In genomic region chr13:49811527-49811908, GRCh38 we compare ENCODE assay signal across 23 cellular contexts. TPM values are rescaled to one million over a fixed set of nuclear protein-coding genes. Genes with fewer than 3 reads are reported as not detected.
DNase-seq lines count a peak whose midpoint lies in the region; ATAC-seq and TF ChIP-seq lines count a peak whose summit lies in the region.
"Had no signal": no experiment of that assay in that cellular context is flagged by ENCODE, and none has a peak within 500 bp of the region (broad histone marks: within the 10 kb centered on the region; RNA-seq: fewer than 3 reads in every experiment).

No MANE protein-coding gene starts in this region.

- H4K20me1 ChIP-seq in smooth muscle cell (ENCODE audit: low read depth): no peaks in the 10 kb centered on the region

- DNase-seq in AG04450 (ENCODE audit: low read depth, low spot score) (no peak), smooth muscle cell (lab: John Stamatoyannopoulos, UW; ENCODE audit: unreplicated experiment) (no peak)
- no peak for DNase-seq in activated T-cell treated with anti-CD3 and anti-CD28 coated beads, Interleukin-2, amount 50 U/mL, for 1 hour
- DNase-seq: AML-193; C1 segment of cervical spinal cord; Calu3; CD8-positive, alpha-beta T cell; DMS153; H9; Karpas-422; MV-4-11; NCI-H1105 treated with DMSO at 0.1 percent for 48 hours; NCI-H2029 treated with DMSO at 0.1 percent for 48 hours; NCI-H510A treated with DMSO at 0.1 percent for 48 hours; NCI-H748 treated with DMSO at 0.1 percent for 48 hours; NK-92 treated with Interleukin-12 subunit alpha and Interleukin-12 subunit beta, amount 100 ng/mL, for 24 hours; SIG-M5; SK-N-SH had no signal

- H3K36me3 ChIP-seq in HEK293 (ENCODE audit: control insufficient read depth in 2 of 2, insufficient read depth in 1 of 2, low read length in 2 of 2) (no peaks in the 10 kb centered on the region), mesodermal cell (ENCODE audit: control insufficient read depth, insufficient read depth, low read length) (no peaks in the 10 kb centered on the region), smooth muscle cell (ENCODE audit: low read depth) (no peaks in the 10 kb centered on the region), gastroesophageal sphincter (no peaks in the 10 kb centered on the region)

- POLR2A ChIA-PET in AG04450 (lab: Yijun Ruan, JAX): interaction anchor here (1.1 kb wide), 1 partner anchor 15 kb away, joined by 3 read pairs; no protein-coding TSS in a partner anchor
- POLR2A ChIA-PET in HEK293 (lab: Yijun Ruan, JAX): no interaction called here

- H3K4me1 ChIP-seq in HEK293 (ENCODE audit: control insufficient read depth, insufficient read depth, low read length): no peaks in the 10 kb centered on the region
- peaks cover 3% of the 10 kb centered on the region for H3K4me1 ChIP-seq in mesodermal cell (ENCODE audit: control insufficient read depth, insufficient read depth, low read length, poor library complexity, severe bottlenecking)
- no peaks in the 10 kb centered on the region for H3K4me1 ChIP-seq in smooth muscle cell (ENCODE audit: low read depth)
- H3K4me1 ChIP-seq in gastroesophageal sphincter: no peaks in the 10 kb centered on the region

- no peak for TF ChIP-seq POLR2A in gastroesophageal sphincter (IDR thresholded peaks at IDR 0.05)

- H3F3A ChIP-seq in smooth muscle cell (ENCODE audit: low read depth): no peaks in the 10 kb centered on the region

- no peak for TF ChIP-seq EP300 in gastroesophageal sphincter (IDR thresholded peaks at IDR 0.05)

- H3K4me2 ChIP-seq in smooth muscle cell: peak overlapping the region; percentile 79
- H3K4me2 ChIP-seq: SK-N-SH had no signal

- ATAC-seq in GM21526 (IDR thresholded peaks at IDR 0.05; ENCODE audit: low FRiP score, unreplicated experiment) (no peak), gastroesophageal sphincter (no peak)
- ATAC-seq: CD8-positive, alpha-beta T cell; Panc1 had no signal

- H3K9me3 ChIP-seq in AG04450 (ENCODE audit: control insufficient read depth, insufficient read depth, low read length) (no peaks in the 10 kb centered on the region), HEK293 (ENCODE audit: control insufficient read depth, insufficient read depth, low read depth, low read length) (no peaks in the 10 kb centered on the region), mesodermal cell (ENCODE audit: control insufficient read depth, low read length) (no peaks in the 10 kb centered on the region), smooth muscle cell (replicated peaks; ENCODE audit: low read depth) (no peaks in the 10 kb centered on the region), gastroesophageal sphincter (no peaks in the 10 kb centered on the region)
- H3K9me3 ChIP-seq: SK-N-SH had no signal

- peak overlapping the region; percentile 29 for H3K9ac ChIP-seq in smooth muscle cell (ENCODE audit: low read depth)
- H3K9ac ChIP-seq: SK-N-SH had no signal

- TF ChIP-seq CTCF in AG04450 (IDR thresholded peaks at IDR 0.05; ENCODE audit: low read depth, low read length): no peak
- TF ChIP-seq CTCF in HEK293 (tag by site-specific recombination; IDR thresholded peaks at IDR 0.05): no peak
- no peak for TF ChIP-seq CTCF in smooth muscle cell (IDR thresholded peaks at IDR 0.05; ENCODE audit: borderline replicate concordance, insufficient read depth, poor library complexity, severe bottlenecking)
- TF ChIP-seq CTCF in gastroesophageal sphincter (IDR thresholded peaks at IDR 0.05): no peak

- no peaks in the 10 kb centered on the region for H3K79me2 ChIP-seq in smooth muscle cell (ENCODE audit: low read depth)

- H3K27ac ChIP-seq in AG04450 (ENCODE audit: low read depth, low read length) (peak overlapping the region; percentile 58), HEK293 (ENCODE audit: extremely low read depth, low read depth, low read length) (no peak overlapping the region), mesodermal cell (ENCODE audit: low read depth, low read length, severe bottlenecking) (peak overlapping the region; percentile 37), smooth muscle cell (ENCODE audit: low read depth) (peak overlapping the region; percentile 84), gastroesophageal sphincter (no peak overlapping the region)

- H3K27me3 ChIP-seq in AG04450 (ENCODE audit: control insufficient read depth, insufficient read depth, low read length) (no peaks in the 10 kb centered on the region), smooth muscle cell (ENCODE audit: low read depth) (no peaks in the 10 kb centered on the region), gastroesophageal sphincter (peaks cover 4% of the 10 kb centered on the region)

- CTCF ChIA-PET in AG04450 (lab: Charles Lee) (interaction anchor here (0.8 to 0.9 kb wide), 2 partner anchors 9 to 13 kb away, joined by 3 read pairs; no protein-coding TSS in a partner anchor), HEK293 (lab: Yijun Ruan, JAX) (interaction anchor here (0.6 kb wide), 1 partner anchor 37 kb away, joined by 3 read pairs; no protein-coding TSS in a partner anchor)

- H2AFZ ChIP-seq in smooth muscle cell (ENCODE audit: low read depth): no peak overlapping the region

- H3K4me3 ChIP-seq in AG04450 (ENCODE audit: low read depth, low read length) (no peak overlapping the region), HEK293 (ENCODE audit: low read depth, low read length) (no peak overlapping the region), mesodermal cell (ENCODE audit: extremely low read depth, insufficient read depth, low read length, poor library complexity, severe bottlenecking) (no peak overlapping the region), smooth muscle cell (peak overlapping the region; percentile 20), gastroesophageal sphincter (no peak overlapping the region)

- no CpG with 5 or more reads among the region's 4 CpGs for WGBS in mesodermal cell (ENCODE audit: insufficient coverage in 2 of 2), 2 experiments
- 42% methylated on average over 4 of the region's 4 CpGs for WGBS in smooth muscle cell (ENCODE audit: low lambda C conversion rate)
- WGBS in gastroesophageal sphincter (ENCODE audit: low coverage in 1 of 2), 2 donors: 83 to 85% methylated on average over 2 to 4 of the region's 4 CpGs

TF ChIP-seq in HEK293, 187 proteins besides CTCF, POLR2A, EP300 and RAD21:
- TF ChIP-seq ZNF664 (tag by site-specific recombination; IDR thresholded peaks at IDR 0.05): peak; percentile 95
- TF ChIP-seq ZSCAN18 (tag by site-specific recombination; IDR thresholded peaks at IDR 0.05): no peak
- TF ChIP-seq ZNF292 (tag by site-specific recombination; IDR thresholded peaks at IDR 0.05; ENCODE audit: borderline replicate concordance, low read depth): no peak

RNA-seq across cellular contexts. Expression of gene KPNA3, which starts 19.0 kb away (rescaled TPM):
- polyA plus RNA-seq in AG04450 (2011; rRNA removed): 41.4 and 50.7 TPM in 2 replicates
- polyA minus RNA-seq in AG04450 (2011; rRNA and poly(A)+ RNA removed): 40.8 and 58.6 TPM in 2 replicates
- polyA plus RNA-seq in mesodermal cell (2013, experiment 1 of 2): 46.4 TPM
- polyA plus RNA-seq in mesodermal cell (2013, experiment 2 of 2): 53.0 TPM
- 36.2 and 38.9 TPM in 2 replicates for total RNA-seq in smooth muscle cell
- polyA plus RNA-seq in smooth muscle cell: 19.0 and 22.7 TPM in 2 replicates
- total RNA-seq in gastroesophageal sphincter: 10 to 100 TPM; 41.2 to 67.5 (median 55.8) TPM

Comparison
In these comparisons a context has a peak if more than half of its experiments do, and no peak if none do; other contexts are left out.
1. H3K27ac ChIP-seq: peak in AG04450 (single experiment), mesodermal cell (single experiment) and smooth muscle cell (single experiment); none in HEK293 (single experiment) and gastroesophageal sphincter (0 of 4).